Comparison of ENCODE assay signal across 15 cellular contexts in genomic region chr11:119863811-119864601, GRCh38.
DNase-seq lines count a peak whose midpoint lies in the region; ATAC-seq lines count a peak whose summit lies in the region.
"Had no signal": no experiment of that assay in that cellular context is flagged by ENCODE, and none has a peak within 500 bp of the region (broad histone marks: within the 10 kb centered on the region; RNA-seq: fewer than 3 reads in every experiment).

No MANE protein-coding gene starts in this region.

- ATAC-seq in left colon: peak; percentile 96
- ATAC-seq: stimulated activated effector memory CD8-positive, alpha-beta T cell treated with anti-CD3 and anti-CD28 coated beads, Interleukin-12 subunit alpha, Interleukin-12 subunit beta, amount 100 ng/mL, for 72 hours had no signal

- intact Hi-C loops in left colon (cut with DNase I, micrococcal nuclease): no loop called here

- DNase-seq in DMS153 (lab: John Stamatoyannopoulos, UW) (peak; percentile 90), NCI-H146 treated with DMSO at 0.1 percent for 48 hours (lab: John Stamatoyannopoulos, UW; ENCODE audit: unreplicated experiment) (peak; percentile 96), NCI-H748 treated with DMSO at 0.1 percent for 48 hours (lab: John Stamatoyannopoulos, UW) (peak; percentile 68), left colon (peak; percentile 84 to 92), HuH-7.5 (ENCODE audit: low spot score) (no peak), activated gamma-delta T cell treated with Interleukin-2 at 50 U/mL for 16 hours (no peak), MV-4-11 (lab: John Stamatoyannopoulos, UW) (no peak)
- DNase-seq in stimulated activated CD4-positive, alpha-beta T cell treated with anti-CD3 and anti-CD28 coated beads, Interleukin-1b, Interleukin-23, amount 100 ng/mL, for 48 hours: no peak
- DNase-seq: activated CD4-positive, alpha-beta memory T cell treated with anti-CD3 and anti-CD28 coated beads, Interleukin-2, amount 10 ng/mL, durations not matched to agents 7 days and 5 days; activated naive CD4-positive, alpha-beta T cell; kidney glomerular epithelial cell; NCI-H1930; stimulated activated CD4-positive, alpha-beta T cell treated with anti-CD3 and anti-CD28 coated beads, Interleukin-4, amount 100 ng/mL, for 1 hour; T1000 had no signal

Comparison
In these comparisons a context has a peak if more than half of its experiments do, and no peak if none do; other contexts are left out.
1. DNase-seq: peak in DMS153 (single experiment), NCI-H146 treated with DMSO at 0.1 percent for 48 hours (single experiment), NCI-H748 treated with DMSO at 0.1 percent for 48 hours (single experiment) and left colon (2 of 2); none in HuH-7.5 (single experiment), activated gamma-delta T cell treated with Interleukin-2 at 50 U/mL for 16 hours (single experiment), stimulated activated CD4-positive, alpha-beta T cell treated with anti-CD3 and anti-CD28 coated beads, Interleukin-1b, Interleukin-23, amount 100 ng/mL, for 48 hours (single experiment) and MV-4-11 (single experiment).